Comparison of ENCODE assay signal across 1 cellular context in the genomic region with DNA sequence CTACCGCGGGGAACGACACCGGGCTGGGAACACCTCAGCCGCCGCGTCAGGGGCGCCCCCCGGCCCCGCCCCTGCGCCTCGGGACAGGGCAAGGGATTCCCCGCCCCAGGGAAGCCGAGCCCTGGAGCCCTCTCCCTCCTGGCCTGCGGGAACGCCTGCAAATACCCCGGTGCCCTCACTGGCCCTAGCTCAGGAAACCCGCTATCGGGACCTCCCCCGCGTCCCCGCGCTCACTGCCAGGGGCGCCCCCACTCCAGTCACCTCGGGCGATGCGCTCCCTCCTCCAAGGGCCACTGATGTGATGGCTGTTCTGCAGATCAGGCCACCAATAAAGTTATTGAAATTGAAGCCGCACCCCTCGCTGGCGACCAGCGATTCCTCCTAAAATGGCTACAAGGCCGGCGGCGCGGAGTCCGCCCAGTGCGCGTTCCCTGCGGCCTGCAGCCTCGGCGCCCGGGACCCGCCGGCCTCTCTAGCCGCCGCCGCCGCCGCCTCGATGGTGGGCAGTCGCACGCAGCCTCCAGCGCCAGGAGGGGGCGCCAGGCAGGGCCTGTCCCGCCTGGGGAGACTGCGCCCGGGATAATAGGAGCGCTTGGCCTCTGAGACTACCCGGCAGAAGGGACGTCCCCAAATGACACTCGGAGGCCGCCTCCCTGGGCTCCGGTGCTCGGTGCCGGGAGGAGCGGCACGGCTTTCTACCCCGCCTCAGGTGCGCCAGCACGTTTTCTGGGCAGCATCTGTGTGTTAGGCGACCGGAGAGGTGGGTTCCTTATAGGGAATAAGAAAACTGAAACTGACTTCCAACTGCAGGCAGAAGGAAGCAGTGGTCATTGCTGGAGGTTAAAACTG.
TF ChIP-seq lines count a peak whose summit lies in the region.

A gene with protein sequence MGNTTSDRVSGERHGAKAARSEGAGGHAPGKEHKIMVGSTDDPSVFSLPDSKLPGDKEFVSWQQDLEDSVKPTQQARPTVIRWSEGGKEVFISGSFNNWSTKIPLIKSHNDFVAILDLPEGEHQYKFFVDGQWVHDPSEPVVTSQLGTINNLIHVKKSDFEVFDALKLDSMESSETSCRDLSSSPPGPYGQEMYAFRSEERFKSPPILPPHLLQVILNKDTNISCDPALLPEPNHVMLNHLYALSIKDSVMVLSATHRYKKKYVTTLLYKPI (minus strand): TSS at position 303 of the 849 bp plus-strand sequence. CDS start 326 bp downstream, outside the sequence.

TF ChIP-seq in HepG2, 621 proteins besides CTCF, POLR2A, EP300 and RAD21 (continued from another document and continues in another):
- TF ChIP-seq, protein P1, sequence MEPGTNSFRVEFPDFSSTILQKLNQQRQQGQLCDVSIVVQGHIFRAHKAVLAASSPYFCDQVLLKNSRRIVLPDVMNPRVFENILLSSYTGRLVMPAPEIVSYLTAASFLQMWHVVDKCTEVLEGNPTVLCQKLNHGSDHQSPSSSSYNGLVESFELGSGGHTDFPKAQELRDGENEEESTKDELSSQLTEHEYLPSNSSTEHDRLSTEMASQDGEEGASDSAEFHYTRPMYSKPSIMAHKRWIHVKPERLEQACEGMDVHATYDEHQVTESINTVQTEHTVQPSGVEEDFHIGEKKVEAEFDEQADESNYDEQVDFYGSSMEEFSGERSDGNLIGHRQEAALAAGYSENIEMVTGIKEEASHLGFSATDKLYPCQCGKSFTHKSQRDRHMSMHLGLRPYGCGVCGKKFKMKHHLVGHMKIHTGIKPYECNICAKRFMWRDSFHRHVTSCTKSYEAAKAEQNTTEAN (CRISPR knock-in tag; conservative IDR thresholded peaks at IDR 0.05), result no peak
- TF ChIP-seq EZH2 (conservative IDR thresholded peaks at IDR 0.05; ENCODE audit: low read depth, low read length) (no peak), ZSCAN20 (CRISPR knock-in tag; IDR thresholded peaks at IDR 0.05; ENCODE audit: borderline replicate concordance) (peak; percentile 38; the same call in 1 of the 2 replicates), HNF4A (CRISPR knock-in tag; IDR thresholded peaks at IDR 0.05) (peak; percentile 30), ZEB1 (IDR thresholded peaks at IDR 0.05; ENCODE audit: insufficient replicate concordance, low read depth) (peak; percentile 40), RORA (CRISPR knock-in tag; IDR thresholded peaks at IDR 0.05) (no peak), ZNF788 (CRISPR knock-in tag; IDR thresholded peaks at IDR 0.05; ENCODE audit: borderline replicate concordance) (peak; percentile 44; the same call in 1 of the 2 replicates), ASH2L (IDR thresholded peaks at IDR 0.05; ENCODE audit: insufficient read length, low read depth, low read length) (peak; percentile 88), ZNF883 (CRISPR knock-in tag; IDR thresholded peaks at IDR 0.05; ENCODE audit: not compliant biosample characterization) (peak; percentile 2), XBP1 (CRISPR knock-in tag; IDR thresholded peaks at IDR 0.05) (0 out of 2 replicates have a peak, but pooled peaks have one; percentile 21), ZMYM4 (CRISPR knock-in tag; IDR thresholded peaks at IDR 0.05) (peak; percentile 97), ZFAT (CRISPR knock-in tag; conservative IDR thresholded peaks at IDR 0.05) (no peak), KDM2A (CRISPR knock-in tag; IDR thresholded peaks at IDR 0.05; ENCODE audit: borderline replicate concordance, low read depth) (peak; percentile 80; the same call in 1 of the 2 replicates), ZNF569 (CRISPR knock-in tag; IDR thresholded peaks at IDR 0.05; ENCODE audit: borderline replicate concordance) (0 out of 2 replicates have a peak, but pooled peaks have one; percentile 7)
- TF ChIP-seq, protein P2, sequence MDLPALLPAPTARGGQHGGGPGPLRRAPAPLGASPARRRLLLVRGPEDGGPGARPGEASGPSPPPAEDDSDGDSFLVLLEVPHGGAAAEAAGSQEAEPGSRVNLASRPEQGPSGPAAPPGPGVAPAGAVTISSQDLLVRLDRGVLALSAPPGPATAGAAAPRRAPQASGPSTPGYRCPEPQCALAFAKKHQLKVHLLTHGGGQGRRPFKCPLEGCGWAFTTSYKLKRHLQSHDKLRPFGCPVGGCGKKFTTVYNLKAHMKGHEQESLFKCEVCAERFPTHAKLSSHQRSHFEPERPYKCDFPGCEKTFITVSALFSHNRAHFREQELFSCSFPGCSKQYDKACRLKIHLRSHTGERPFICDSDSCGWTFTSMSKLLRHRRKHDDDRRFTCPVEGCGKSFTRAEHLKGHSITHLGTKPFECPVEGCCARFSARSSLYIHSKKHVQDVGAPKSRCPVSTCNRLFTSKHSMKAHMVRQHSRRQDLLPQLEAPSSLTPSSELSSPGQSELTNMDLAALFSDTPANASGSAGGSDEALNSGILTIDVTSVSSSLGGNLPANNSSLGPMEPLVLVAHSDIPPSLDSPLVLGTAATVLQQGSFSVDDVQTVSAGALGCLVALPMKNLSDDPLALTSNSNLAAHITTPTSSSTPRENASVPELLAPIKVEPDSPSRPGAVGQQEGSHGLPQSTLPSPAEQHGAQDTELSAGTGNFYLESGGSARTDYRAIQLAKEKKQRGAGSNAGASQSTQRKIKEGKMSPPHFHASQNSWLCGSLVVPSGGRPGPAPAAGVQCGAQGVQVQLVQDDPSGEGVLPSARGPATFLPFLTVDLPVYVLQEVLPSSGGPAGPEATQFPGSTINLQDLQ (CRISPR knock-in tag; IDR thresholded peaks at IDR 0.05), result peak; percentile 94
- TF ChIP-seq, protein P3, sequence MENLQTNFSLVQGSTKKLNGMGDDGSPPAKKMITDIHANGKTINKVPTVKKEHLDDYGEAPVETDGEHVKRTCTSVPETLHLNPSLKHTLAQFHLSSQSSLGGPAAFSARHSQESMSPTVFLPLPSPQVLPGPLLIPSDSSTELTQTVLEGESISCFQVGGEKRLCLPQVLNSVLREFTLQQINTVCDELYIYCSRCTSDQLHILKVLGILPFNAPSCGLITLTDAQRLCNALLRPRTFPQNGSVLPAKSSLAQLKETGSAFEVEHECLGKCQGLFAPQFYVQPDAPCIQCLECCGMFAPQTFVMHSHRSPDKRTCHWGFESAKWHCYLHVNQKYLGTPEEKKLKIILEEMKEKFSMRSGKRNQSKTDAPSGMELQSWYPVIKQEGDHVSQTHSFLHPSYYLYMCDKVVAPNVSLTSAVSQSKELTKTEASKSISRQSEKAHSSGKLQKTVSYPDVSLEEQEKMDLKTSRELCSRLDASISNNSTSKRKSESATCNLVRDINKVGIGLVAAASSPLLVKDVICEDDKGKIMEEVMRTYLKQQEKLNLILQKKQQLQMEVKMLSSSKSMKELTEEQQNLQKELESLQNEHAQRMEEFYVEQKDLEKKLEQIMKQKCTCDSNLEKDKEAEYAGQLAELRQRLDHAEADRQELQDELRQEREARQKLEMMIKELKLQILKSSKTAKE (CRISPR knock-in tag; IDR thresholded peaks at IDR 0.05; ENCODE audit: borderline replicate concordance), result peak; percentile 82
- TF ChIP-seq, protein P4, sequence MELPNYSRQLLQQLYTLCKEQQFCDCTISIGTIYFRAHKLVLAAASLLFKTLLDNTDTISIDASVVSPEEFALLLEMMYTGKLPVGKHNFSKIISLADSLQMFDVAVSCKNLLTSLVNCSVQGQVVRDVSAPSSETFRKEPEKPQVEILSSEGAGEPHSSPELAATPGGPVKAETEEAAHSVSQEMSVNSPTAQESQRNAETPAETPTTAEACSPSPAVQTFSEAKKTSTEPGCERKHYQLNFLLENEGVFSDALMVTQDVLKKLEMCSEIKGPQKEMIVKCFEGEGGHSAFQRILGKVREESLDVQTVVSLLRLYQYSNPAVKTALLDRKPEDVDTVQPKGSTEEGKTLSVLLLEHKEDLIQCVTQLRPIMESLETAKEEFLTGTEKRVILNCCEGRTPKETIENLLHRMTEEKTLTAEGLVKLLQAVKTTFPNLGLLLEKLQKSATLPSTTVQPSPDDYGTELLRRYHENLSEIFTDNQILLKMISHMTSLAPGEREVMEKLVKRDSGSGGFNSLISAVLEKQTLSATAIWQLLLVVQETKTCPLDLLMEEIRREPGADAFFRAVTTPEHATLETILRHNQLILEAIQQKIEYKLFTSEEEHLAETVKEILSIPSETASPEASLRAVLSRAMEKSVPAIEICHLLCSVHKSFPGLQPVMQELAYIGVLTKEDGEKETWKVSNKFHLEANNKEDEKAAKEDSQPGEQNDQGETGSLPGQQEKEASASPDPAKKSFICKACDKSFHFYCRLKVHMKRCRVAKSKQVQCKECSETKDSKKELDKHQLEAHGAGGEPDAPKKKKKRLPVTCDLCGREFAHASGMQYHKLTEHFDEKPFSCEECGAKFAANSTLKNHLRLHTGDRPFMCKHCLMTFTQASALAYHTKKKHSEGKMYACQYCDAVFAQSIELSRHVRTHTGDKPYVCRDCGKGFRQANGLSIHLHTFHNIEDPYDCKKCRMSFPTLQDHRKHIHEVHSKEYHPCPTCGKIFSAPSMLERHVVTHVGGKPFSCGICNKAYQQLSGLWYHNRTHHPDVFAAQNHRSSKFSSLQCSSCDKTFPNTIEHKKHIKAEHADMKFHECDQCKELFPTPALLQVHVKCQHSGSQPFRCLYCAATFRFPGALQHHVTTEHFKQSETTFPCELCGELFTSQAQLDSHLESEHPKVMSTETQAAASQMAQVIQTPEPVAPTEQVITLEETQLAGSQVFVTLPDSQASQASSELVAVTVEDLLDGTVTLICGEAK (IDR thresholded peaks at IDR 0.05), result peak; percentile 100
- TF ChIP-seq, protein P4 (CRISPR knock-in tag; IDR thresholded peaks at IDR 0.05), result peak; percentile 100
- TF ChIP-seq, protein P5, sequence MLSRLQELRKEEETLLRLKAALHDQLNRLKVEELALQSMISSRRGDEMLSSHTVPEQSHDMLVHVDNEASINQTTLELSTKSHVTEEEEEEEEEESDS (CRISPR knock-in tag; IDR thresholded peaks at IDR 0.05; ENCODE audit: borderline replicate concordance), result 0 out of 2 replicates have a peak, but pooled peaks have one; percentile 22
- TF ChIP-seq, protein P6, sequence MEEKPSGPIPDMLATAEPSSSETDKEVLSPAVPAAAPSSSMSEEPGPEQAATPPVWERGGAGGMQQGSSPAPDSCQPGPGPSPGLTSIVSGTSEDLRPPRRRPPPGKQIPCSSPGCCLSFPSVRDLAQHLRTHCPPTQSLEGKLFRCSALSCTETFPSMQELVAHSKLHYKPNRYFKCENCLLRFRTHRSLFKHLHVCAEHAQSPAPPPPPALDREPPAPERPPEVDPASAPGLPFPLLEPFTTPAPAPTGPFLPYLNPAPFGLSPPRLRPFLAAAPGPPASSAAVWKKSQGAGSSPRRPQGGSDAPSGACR (CRISPR knock-in tag; IDR thresholded peaks at IDR 0.05), result peak; percentile 95; the same call in 1 of the 2 replicates
- TF ChIP-seq, protein P7, sequence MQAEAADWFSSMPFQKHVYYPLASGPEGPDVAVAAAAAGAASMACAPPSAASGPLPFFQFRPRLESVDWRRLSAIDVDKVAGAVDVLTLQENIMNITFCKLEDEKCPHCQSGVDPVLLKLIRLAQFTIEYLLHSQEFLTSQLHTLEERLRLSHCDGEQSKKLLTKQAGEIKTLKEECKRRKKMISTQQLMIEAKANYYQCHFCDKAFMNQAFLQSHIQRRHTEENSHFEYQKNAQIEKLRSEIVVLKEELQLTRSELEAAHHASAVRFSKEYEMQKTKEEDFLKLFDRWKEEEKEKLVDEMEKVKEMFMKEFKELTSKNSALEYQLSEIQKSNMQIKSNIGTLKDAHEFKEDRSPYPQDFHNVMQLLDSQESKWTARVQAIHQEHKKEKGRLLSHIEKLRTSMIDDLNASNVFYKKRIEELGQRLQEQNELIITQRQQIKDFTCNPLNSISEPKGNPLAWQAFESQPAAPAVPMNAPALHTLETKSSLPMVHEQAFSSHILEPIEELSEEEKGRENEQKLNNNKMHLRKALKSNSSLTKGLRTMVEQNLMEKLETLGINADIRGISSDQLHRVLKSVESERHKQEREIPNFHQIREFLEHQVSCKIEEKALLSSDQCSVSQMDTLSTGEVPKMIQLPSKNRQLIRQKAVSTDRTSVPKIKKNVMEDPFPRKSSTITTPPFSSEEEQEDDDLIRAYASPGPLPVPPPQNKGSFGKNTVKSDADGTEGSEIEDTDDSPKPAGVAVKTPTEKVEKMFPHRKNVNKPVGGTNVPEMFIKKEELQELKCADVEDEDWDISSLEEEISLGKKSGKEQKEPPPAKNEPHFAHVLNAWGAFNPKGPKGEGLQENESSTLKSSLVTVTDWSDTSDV (CRISPR knock-in tag; IDR thresholded peaks at IDR 0.05), result no peak
